13 cellular contexts compared by ENCODE assay signal in genomic region chr15:34332553-34332952, GRCh38. TPM values are rescaled to one million over a fixed set of nuclear protein-coding genes. Genes with fewer than 3 reads are reported as not detected.
DNase-seq lines count a peak whose midpoint lies in the region; ATAC-seq, FAIRE-seq and TF ChIP-seq lines count a peak whose summit lies in the region.
"Not testable (repeated sequence)": the region's sequence is repeated elsewhere in the genome, so short reads cannot be mapped to it uniquely, and the experiment has no call there.
"Had no signal": no experiment of that assay in that cellular context is flagged by ENCODE, and none has a peak within 500 bp of the region (broad histone marks: within the 10 kb centered on the region; RNA-seq: fewer than 3 reads in every experiment).

No MANE protein-coding gene starts in this region.

- not testable (repeated sequence) for H3K27me3 Mint-ChIP-seq in CD4-positive, CD25-positive, alpha-beta regulatory T cell; activated B cell treated with CpG ODN at 0.5 μM for 24 hours; activated CD8-positive, alpha-beta memory T cell treated with anti-CD3 and anti-CD28 coated beads, Interleukin-2, amount 10 ng/mL, durations not matched to agents 7 days and 5 days; activated naive CD4-positive, alpha-beta T cell treated with anti-CD3 and anti-CD28 coated beads, Interleukin-2, amount 10 ng/mL, durations not matched to agents 7 days and 5 days; naive thymus-derived CD8-positive, alpha-beta T cell; stimulated activated naive B cell treated with anti-CD40 and anti-IgM and Interleukin-4, amounts not matched to agents 10 μg/mL and 1 μg/mL and 100 μg/mL, for 72 hours

- peaks cover 38 to 81% (median 54%) of the 10 kb centered on the region in 4 donors for H3K4me1 Mint-ChIP-seq in CD4-positive, CD25-positive, alpha-beta regulatory T cell
- H3K4me1 Mint-ChIP-seq in activated B cell treated with CpG ODN at 0.5 μM for 24 hours: peaks cover 88% of the 10 kb centered on the region
- H3K4me1 Mint-ChIP-seq in activated CD8-positive, alpha-beta memory T cell treated with anti-CD3 and anti-CD28 coated beads, Interleukin-2, amount 10 ng/mL, durations not matched to agents 7 days and 5 days: peaks cover 78% of the 10 kb centered on the region
- peaks cover 79% of the 10 kb centered on the region for H3K4me1 Mint-ChIP-seq in activated naive CD4-positive, alpha-beta T cell treated with anti-CD3 and anti-CD28 coated beads, Interleukin-2, amount 10 ng/mL, durations not matched to agents 7 days and 5 days
- H3K4me1 Mint-ChIP-seq in naive thymus-derived CD8-positive, alpha-beta T cell: peaks cover 37 to 94% (median 68%) of the 10 kb centered on the region in 4 donors
- peaks cover 36 to 79% of the 10 kb centered on the region in 2 donors for H3K4me1 Mint-ChIP-seq in stimulated activated naive B cell treated with anti-CD40 and anti-IgM and Interleukin-4, amounts not matched to agents 10 μg/mL and 1 μg/mL and 100 μg/mL, for 72 hours

- peak overlapping the region; percentile 78 to 96 (median 89) for H3K27ac Mint-ChIP-seq in CD4-positive, CD25-positive, alpha-beta regulatory T cell
- peak overlapping the region; percentile 99 for H3K27ac Mint-ChIP-seq in activated B cell treated with CpG ODN at 0.5 μM for 24 hours
- H3K27ac Mint-ChIP-seq in activated CD8-positive, alpha-beta memory T cell treated with anti-CD3 and anti-CD28 coated beads, Interleukin-2, amount 10 ng/mL, durations not matched to agents 7 days and 5 days: peak overlapping the region; percentile 86
- H3K27ac Mint-ChIP-seq in activated naive CD4-positive, alpha-beta T cell treated with anti-CD3 and anti-CD28 coated beads, Interleukin-2, amount 10 ng/mL, durations not matched to agents 7 days and 5 days: peak overlapping the region; percentile 78
- peak overlapping the region; percentile 24 to 99 (median 84) for H3K27ac Mint-ChIP-seq in naive thymus-derived CD8-positive, alpha-beta T cell
- peak overlapping the region; percentile 7 for H3K27ac Mint-ChIP-seq in stimulated activated naive B cell treated with anti-CD40 and anti-IgM and Interleukin-4, amounts not matched to agents 10 μg/mL and 1 μg/mL and 100 μg/mL, for 72 hours

- H3K9me1 ChIP-seq in K562 (ENCODE audit: control insufficient read depth, insufficient read depth, low read length): not testable (repeated sequence)

- WGBS in K562 (ENCODE audit: insufficient coverage, low coverage, missing lambda C conversion rate): 68% methylated on average over 6 of the region's 6 CpGs

- H3K36me3 Mint-ChIP-seq in CD4-positive, CD25-positive, alpha-beta regulatory T cell; activated CD8-positive, alpha-beta memory T cell treated with anti-CD3 and anti-CD28 coated beads, Interleukin-2, amount 10 ng/mL, durations not matched to agents 7 days and 5 days; naive thymus-derived CD8-positive, alpha-beta T cell: not testable (repeated sequence)
- peaks cover 19% of the 10 kb centered on the region for H3K36me3 Mint-ChIP-seq in activated B cell treated with CpG ODN at 0.5 μM for 24 hours (ENCODE audit: low read depth)
- H3K36me3 Mint-ChIP-seq in activated naive CD4-positive, alpha-beta T cell treated with anti-CD3 and anti-CD28 coated beads, Interleukin-2, amount 10 ng/mL, durations not matched to agents 7 days and 5 days: peaks cover 22% of the 10 kb centered on the region
- H3K36me3 Mint-ChIP-seq in stimulated activated naive B cell treated with anti-CD40 and anti-IgM and Interleukin-4, amounts not matched to agents 10 μg/mL and 1 μg/mL and 100 μg/mL, for 72 hours: peaks cover 6 to 28% of the 10 kb centered on the region in 2 donors

- not testable (repeated sequence) for TF ChIP-seq CTCF in activated B cell treated with CpG ODN at 0.5 μM for 24 hours (IDR thresholded peaks at IDR 0.05); K562 (IDR thresholded peaks at IDR 0.05 in 2 of 3, conservative IDR thresholded peaks at IDR 0.05 in 1 of 3; ENCODE audit: insufficient read depth in 2 of 3, low read depth in 1 of 3, low read length in 3 of 3)

- POLR2A ChIA-PET in activated B cell treated with CpG ODN at 0.5 μM for 24 hours (lab: Charles Lee): interaction anchor here (0.7 to 8.0 kb wide), 8 partner anchors 10 to 251 kb away, joined by 3 to 64 read pairs (median 4); partner anchors contain the start of genes EMC7, GOLGA8B, LPCAT4 and NOP10
- POLR2A ChIA-PET in K562 (lab: Yijun Ruan, JAX): interaction anchor here (0.6 kb wide), 1 partner anchor 33 kb away, joined by 3 read pairs; no protein-coding TSS in a partner anchor
- POLR2A ChIA-PET in naive thymus-derived CD8-positive, alpha-beta T cell (lab: Charles Lee): interaction anchor here (0.6 to 9.0 kb wide), 4 partner anchors 9 to 108 kb away, joined by 3 to 215 read pairs (median 4); partner anchors contain the start of gene EMC4

- TF ChIP-seq POLR2A in K562 (conservative IDR thresholded peaks at IDR 0.05): not testable (repeated sequence)

- not testable (repeated sequence) for H3K9ac ChIP-seq in K562 (ENCODE audit: insufficient read depth in 1 of 2, low read depth in 2 of 2, low read length in 2 of 2)

- H4K20me1 ChIP-seq in K562 (replicated peaks; ENCODE audit: control insufficient read depth, insufficient read depth, low read length): not testable (repeated sequence)

- not testable (repeated sequence) for H3K27me3 ChIP-seq in CD4-positive, CD25-positive, alpha-beta regulatory T cell (ENCODE audit: control insufficient read depth, insufficient read depth, low read length); K562 (ENCODE audit: control insufficient read depth in 2 of 2, insufficient read depth in 2 of 2, low read length in 2 of 2)

- intact Hi-C loops in activated B cell treated with CpG ODN at 0.5 μM for 24 hours (cut with micrococcal nuclease): loop anchor here (5.0 kb wide), 1 partner anchor 35 kb away; the partner anchor contains the start of gene LPCAT4
- intact Hi-C loops in K562 (cut with micrococcal nuclease): not testable (repeated sequence)

- peak overlapping the region; percentile 87 for H3K27ac ChIP-seq in CD4-positive, CD25-positive, alpha-beta regulatory T cell (ENCODE audit: insufficient read depth, low read length, poor library complexity, severe bottlenecking)
- peak overlapping the region; percentile 95 for H3K27ac ChIP-seq in KOPT-K1 (ENCODE audit: low read depth, low read length, poor library complexity, severe bottlenecking)
- H3K27ac ChIP-seq in K562 (ENCODE audit: extremely low read depth, low read depth, low read length): not testable (repeated sequence)

- H3K4me3 Mint-ChIP-seq in CD4-positive, CD25-positive, alpha-beta regulatory T cell: peak overlapping the region in 3 of 4 donors; percentile 52 to 89 (median 79)
- H3K4me3 Mint-ChIP-seq in activated B cell treated with CpG ODN at 0.5 μM for 24 hours; activated naive CD4-positive, alpha-beta T cell treated with anti-CD3 and anti-CD28 coated beads, Interleukin-2, amount 10 ng/mL, durations not matched to agents 7 days and 5 days: not testable (repeated sequence)
- peak overlapping the region; percentile 30 for H3K4me3 Mint-ChIP-seq in activated CD8-positive, alpha-beta memory T cell treated with anti-CD3 and anti-CD28 coated beads, Interleukin-2, amount 10 ng/mL, durations not matched to agents 7 days and 5 days
- peak overlapping the region in 8 of 10 donors; percentile 20 to 71 (median 51) for H3K4me3 Mint-ChIP-seq in naive thymus-derived CD8-positive, alpha-beta T cell
- H3K4me3 Mint-ChIP-seq in stimulated activated naive B cell treated with anti-CD40 and anti-IgM and Interleukin-4, amounts not matched to agents 10 μg/mL and 1 μg/mL and 100 μg/mL, for 72 hours: peak overlapping the region in 1 of 2 donors; percentile 0

- not testable (repeated sequence) for H3K36me3 ChIP-seq in CD4-positive, CD25-positive, alpha-beta regulatory T cell (ENCODE audit: control insufficient read depth, insufficient read depth, low read length); KOPT-K1 (ENCODE audit: insufficient read depth, low read length); K562 (ENCODE audit: control insufficient read depth, insufficient read depth, low read length)

- not testable (repeated sequence) for BruUV-seq in K562 (replicated peaks; lab: Mats Ljungman, UMichigan)

- H3K9me3 ChIP-seq in CD4-positive, CD25-positive, alpha-beta regulatory T cell (ENCODE audit: control insufficient read depth in 2 of 2, low read length in 2 of 2); KOPT-K1 (ENCODE audit: insufficient read depth, low read length, poor library complexity, severe bottlenecking); K562 (replicated peaks; ENCODE audit: control insufficient read depth, insufficient read depth, low read depth, low read length): not testable (repeated sequence)

- H3K9me3 Mint-ChIP-seq in CD4-positive, CD25-positive, alpha-beta regulatory T cell; activated B cell treated with CpG ODN at 0.5 μM for 24 hours; activated CD8-positive, alpha-beta memory T cell treated with anti-CD3 and anti-CD28 coated beads, Interleukin-2, amount 10 ng/mL, durations not matched to agents 7 days and 5 days (ENCODE audit: low read depth); activated naive CD4-positive, alpha-beta T cell treated with anti-CD3 and anti-CD28 coated beads, Interleukin-2, amount 10 ng/mL, durations not matched to agents 7 days and 5 days; naive thymus-derived CD8-positive, alpha-beta T cell; stimulated activated naive B cell treated with anti-CD40 and anti-IgM and Interleukin-4, amounts not matched to agents 10 μg/mL and 1 μg/mL and 100 μg/mL, for 72 hours: not testable (repeated sequence)

- not testable (repeated sequence) for H3K4me2 ChIP-seq in K562 (ENCODE audit: insufficient read depth, low read length)

- in situ Hi-C loops in K562 (cut with MboI): not testable (repeated sequence)

- peak overlapping the region; percentile 69 for H3K4me3 ChIP-seq in CD4-positive, CD25-positive, alpha-beta regulatory T cell (ENCODE audit: low read depth, low read length)
- H3K4me3 ChIP-seq in K562: not testable (repeated sequence)

- not testable (repeated sequence) for DNase-seq in CD4-positive, CD25-positive, alpha-beta regulatory T cell; activated B cell treated with CpG ODN at 0.5 μM for 24 hours; activated CD8-positive, alpha-beta memory T cell treated with anti-CD3 and anti-CD28 coated beads, Interleukin-2, amount 10 ng/mL, durations not matched to agents 7 days and 5 days; activated naive CD4-positive, alpha-beta T cell treated with anti-CD3 and anti-CD28 coated beads, Interleukin-2, amount 10 ng/mL, durations not matched to agents 7 days and 5 days; K562 (ENCODE audit: extremely low read depth in 1 of 4, low spot score in 3 of 4); naive thymus-derived CD8-positive, alpha-beta T cell; stimulated activated naive B cell treated with anti-CD40 and anti-IgM and Interleukin-4, amounts not matched to agents 10 μg/mL and 1 μg/mL and 100 μg/mL, for 72 hours

- not testable (repeated sequence) for TF ChIP-seq EP300 in K562 (IDR thresholded peaks at IDR 0.05; ENCODE audit: low read length)

- not testable (repeated sequence) for H3K79me2 ChIP-seq in K562 (ENCODE audit: control insufficient read depth, insufficient read depth, low read length)

- not testable (repeated sequence) for TF ChIP-seq RAD21 in K562 (CRISPR knock-in tag; conservative IDR thresholded peaks at IDR 0.05 in 1 of 2, IDR thresholded peaks at IDR 0.05 in 1 of 2)

- H3K4me1 ChIP-seq in CD4-positive, CD25-positive, alpha-beta regulatory T cell (ENCODE audit: control insufficient read depth, insufficient read depth, low read length, poor library complexity, severe bottlenecking): peaks cover 91% of the 10 kb centered on the region
- peaks cover 30 to 44% of the 10 kb centered on the region in 2 experiments for H3K4me1 ChIP-seq in K562 (replicated peaks in 1 of 2; ENCODE audit: control insufficient read depth in 2 of 2, insufficient read depth in 2 of 2, low read length in 2 of 2)

- CTCF ChIA-PET in activated B cell treated with CpG ODN at 0.5 μM for 24 hours (lab: Charles Lee); activated naive CD4-positive, alpha-beta T cell treated with anti-CD3 and anti-CD28 coated beads, Interleukin-2, amount 10 ng/mL, durations not matched to agents 7 days and 5 days (lab: Charles Lee); K562 (lab: Yijun Ruan, JAX; ENCODE audit: low intra/inter-chr PET ratio): not testable (repeated sequence)
- CTCF ChIA-PET in activated CD8-positive, alpha-beta memory T cell treated with anti-CD3 and anti-CD28 coated beads, Interleukin-2, amount 10 ng/mL, durations not matched to agents 7 days and 5 days (lab: Charles Lee): interaction anchor here (1.2 kb wide), 1 partner anchor 91 kb away, joined by 3 read pairs; no protein-coding TSS in a partner anchor

- not testable (repeated sequence) for ATAC-seq in CD4-positive, CD25-positive, alpha-beta regulatory T cell (ENCODE audit: low read depth in 2 of 2); activated B cell treated with CpG ODN at 0.5 μM for 24 hours (ENCODE audit: low read depth); activated CD8-positive, alpha-beta memory T cell treated with anti-CD3 and anti-CD28 coated beads, Interleukin-2, amount 10 ng/mL, durations not matched to agents 7 days and 5 days; K562; naive thymus-derived CD8-positive, alpha-beta T cell; stimulated activated naive B cell treated with anti-CD40 and anti-IgM and Interleukin-4, amounts not matched to agents 10 μg/mL and 1 μg/mL and 100 μg/mL, for 72 hours (replicated peaks)

- H2AFZ ChIP-seq in K562 (ENCODE audit: low read depth, low read length): not testable (repeated sequence)

- not testable (repeated sequence) for FAIRE-seq in K562 (lab: Jason Lieb, UNC)

RNA-seq across cellular contexts. Expression of gene SLC12A6, which starts 5.0 kb away (rescaled TPM):
- total RNA-seq in CD4-positive, CD25-positive, alpha-beta regulatory T cell: 150 TPM
- polyA plus RNA-seq in CD4-positive, CD25-positive, alpha-beta regulatory T cell: 10 to 100 TPM; 14.1 to 18.5 (median 14.5) TPM
- total RNA-seq in activated B cell treated with CpG ODN at 0.5 μM for 24 hours: 61.3 and 74.4 TPM in 2 replicates
- 10 to 100 TPM; 28.2 to 55.2 TPM for total RNA-seq in activated CD8-positive, alpha-beta memory T cell treated with anti-CD3 and anti-CD28 coated beads, Interleukin-2, amount 10 ng/mL, durations not matched to agents 7 days and 5 days
- 42.7 and 61.2 TPM in 2 replicates for total RNA-seq in K562 (2011; cell fraction: chromatin; rRNA removed; ENCODE audit: low replicate concordance)
- 24.5 and 27.0 TPM in 2 replicates for total RNA-seq in K562 (2011; cell fraction: nucleolus; rRNA removed)
- total RNA-seq in K562 (2011; cell fraction: nucleoplasm; rRNA removed): 31.5 and 37.7 TPM in 2 replicates
- 4.9 and 5.4 TPM in 2 replicates for total RNA-seq in K562 (2014; rRNA removed)
- 8.0 and 9.9 TPM in 2 replicates for total RNA-seq in K562 (2014; rRNA removed; fragmentation: Illumina TruSeq; extraction: Trizol)
- 6.7 and 7.6 TPM in 2 replicates for total RNA-seq in K562 (2015; rRNA removed; fragmentation: Illumina TruSeq; extraction: Trizol)
- total RNA-seq in K562 (2021): 9.0 and 9.4 TPM in 2 replicates
- 16.3 and 16.4 TPM in 2 replicates for polyA plus RNA-seq in K562 (2011; rRNA removed)
- 7.9 and 12.1 TPM in 2 replicates for polyA plus RNA-seq in K562 (2011; cell fraction: cytosol; rRNA removed)
- 22.6 and 25.1 TPM in 2 replicates for polyA plus RNA-seq in K562 (2011; cell fraction: nucleus; rRNA removed)
- 5.7 and 9.7 TPM in 2 replicates for polyA plus RNA-seq in K562 (2012)
- 9.5 and 10.2 TPM in 2 replicates for polyA plus RNA-seq in K562 (2014; fragmentation: Illumina TruSeq; extraction: Trizol)
- polyA plus RNA-seq in K562 (2014; fragmentation: Nextera tagmentation; extraction: Ambion mirVana): 1 to 10 TPM; 1.4 to 2.2 TPM
- polyA plus RNA-seq in K562 (2014; rRNA removed): 5.7 and 7.5 TPM in 2 replicates
- polyA minus RNA-seq in K562 (2011; rRNA and poly(A)+ RNA removed): 44.8 and 49.5 TPM in 2 replicates
- 13.1 and 19.1 TPM in 2 replicates for polyA minus RNA-seq in K562 (2011; cell fraction: cytosol; rRNA and poly(A)+ RNA removed)
- 20.5 and 35.5 TPM in 2 replicates for polyA minus RNA-seq in K562 (2011; cell fraction: nucleus; rRNA and poly(A)+ RNA removed)
- total RNA-seq in naive thymus-derived CD8-positive, alpha-beta T cell: 100 to 1,000 TPM; 130 to 138 TPM
- 10 to 100 TPM in 1 of 3 donors, 1 to 10 TPM in 2; 4.0 to 13.3 (median 7.3) TPM for polyA plus RNA-seq in naive thymus-derived CD8-positive, alpha-beta T cell

RNA-seq across cellular contexts. Expression of gene NOP10, which starts 10.4 kb away (rescaled TPM):
- 54.1 TPM for total RNA-seq in CD4-positive, CD25-positive, alpha-beta regulatory T cell
- 100 to 1,000 TPM; 421 to 504 (median 464) TPM for polyA plus RNA-seq in CD4-positive, CD25-positive, alpha-beta regulatory T cell
- total RNA-seq in activated B cell treated with CpG ODN at 0.5 μM for 24 hours: 116 and 130 TPM in 2 replicates
- total RNA-seq in activated CD8-positive, alpha-beta memory T cell treated with anti-CD3 and anti-CD28 coated beads, Interleukin-2, amount 10 ng/mL, durations not matched to agents 7 days and 5 days: 100 to 1,000 TPM; 166 to 249 TPM
- total RNA-seq in K562 (2011; cell fraction: chromatin; rRNA removed; ENCODE audit: low replicate concordance): 19.5 and 40.7 TPM in 2 replicates
- total RNA-seq in K562 (2011; cell fraction: nucleolus; rRNA removed): 68.7 and 70.9 TPM in 2 replicates
- 64.3 and 69.5 TPM in 2 replicates for total RNA-seq in K562 (2011; cell fraction: nucleoplasm; rRNA removed)
- 252 and 327 TPM in 2 replicates for total RNA-seq in K562 (2014; rRNA removed)
- total RNA-seq in K562 (2014; rRNA removed; fragmentation: Illumina TruSeq; extraction: Trizol): 442 and 449 TPM in 2 replicates
- total RNA-seq in K562 (2015; rRNA removed; fragmentation: Illumina TruSeq; extraction: Trizol): 420 and 437 TPM in 2 replicates
- 250 and 262 TPM in 2 replicates for total RNA-seq in K562 (2021)
- polyA plus RNA-seq in K562 (2011; rRNA removed): 616 and 642 TPM in 2 replicates
- 961 and 995 TPM in 2 replicates for polyA plus RNA-seq in K562 (2011; cell fraction: cytosol; rRNA removed)
- polyA plus RNA-seq in K562 (2011; cell fraction: nucleus; rRNA removed): 236 and 247 TPM in 2 replicates
- polyA plus RNA-seq in K562 (2012): 323 and 381 TPM in 2 replicates
- 570 and 631 TPM in 2 replicates for polyA plus RNA-seq in K562 (2014; fragmentation: Illumina TruSeq; extraction: Trizol)
- 1,000 to 10,000 TPM; 1,599 to 1,663 TPM for polyA plus RNA-seq in K562 (2014; fragmentation: Nextera tagmentation; extraction: Ambion mirVana)
- polyA plus RNA-seq in K562 (2014; rRNA removed): 428 and 573 TPM in 2 replicates
- 130 and 163 TPM in 2 replicates for polyA minus RNA-seq in K562 (2011; rRNA and poly(A)+ RNA removed)
- 57.3 and 111 TPM in 2 replicates for polyA minus RNA-seq in K562 (2011; cell fraction: cytosol; rRNA and poly(A)+ RNA removed)
- 21.1 and 31.9 TPM in 2 replicates for polyA minus RNA-seq in K562 (2011; cell fraction: nucleus; rRNA and poly(A)+ RNA removed)
- 10 to 100 TPM; 61.7 to 64.4 TPM for total RNA-seq in naive thymus-derived CD8-positive, alpha-beta T cell
- 100 to 1,000 TPM; 239 to 320 (median 257) TPM for polyA plus RNA-seq in naive thymus-derived CD8-positive, alpha-beta T cell

RNA-seq across cellular contexts. Expression of gene NUTM1, which starts 10.6 kb away (rescaled TPM):
- not detected for total RNA-seq in CD4-positive, CD25-positive, alpha-beta regulatory T cell
- not detected for polyA plus RNA-seq in CD4-positive, CD25-positive, alpha-beta regulatory T cell
- total RNA-seq in activated B cell treated with CpG ODN at 0.5 μM for 24 hours (not detected in 2 replicates), K562 (2014; rRNA removed) (0.05 TPM in 1 of 2 replicates, not detected in the other), K562 (2014; rRNA removed; fragmentation: Illumina TruSeq; extraction: Trizol) (0.04 TPM in 1 of 2 replicates, not detected in the other), K562 (2015; rRNA removed; fragmentation: Illumina TruSeq; extraction: Trizol) (not detected in 2 replicates), K562 (2021) (0.04 TPM in 1 of 2 replicates, not detected in the other)
- total RNA-seq in activated CD8-positive, alpha-beta memory T cell treated with anti-CD3 and anti-CD28 coated beads, Interleukin-2, amount 10 ng/mL, durations not matched to agents 7 days and 5 days: not detected
- total RNA-seq in K562 (2011; cell fraction: chromatin; rRNA removed; ENCODE audit: low replicate concordance): not detected in 2 replicates
- not detected in 2 replicates for total RNA-seq in K562 (2011; cell fraction: nucleolus; rRNA removed)
- total RNA-seq in K562 (2011; cell fraction: nucleoplasm; rRNA removed): not detected in 2 replicates
- polyA plus RNA-seq in K562 (2011; rRNA removed) (not detected in 2 replicates), K562 (2014; fragmentation: Illumina TruSeq; extraction: Trizol) (0.04 TPM in 1 of 2 replicates, not detected in the other), K562 (2014; fragmentation: Nextera tagmentation; extraction: Ambion mirVana) (under 1 TPM in 1 of 2 experiments, not detected in 1; 0.01 TPM), K562 (2014; rRNA removed) (0.01 TPM in 1 of 2 replicates, not detected in the other)
- polyA plus RNA-seq in K562 (2011; cell fraction: cytosol; rRNA removed): not detected in 2 replicates
- polyA plus RNA-seq in K562 (2011; cell fraction: nucleus; rRNA removed): 0.03 TPM in 1 of 2 replicates, not detected in the other
- polyA plus RNA-seq in K562 (2012): 0.01 TPM in 1 of 2 replicates, not detected in the other
- polyA minus RNA-seq in K562 (2011; rRNA and poly(A)+ RNA removed): not detected in 2 replicates
- not detected in 2 replicates for polyA minus RNA-seq in K562 (2011; cell fraction: cytosol; rRNA and poly(A)+ RNA removed)
- polyA minus RNA-seq in K562 (2011; cell fraction: nucleus; rRNA and poly(A)+ RNA removed): not detected in 2 replicates
- not detected for total RNA-seq in naive thymus-derived CD8-positive, alpha-beta T cell
- polyA plus RNA-seq in naive thymus-derived CD8-positive, alpha-beta T cell: not detected
- total RNA-seq: Daoy, M059J, OCI-LY7, Right ventricle myocardium superior had no signal
- polyA plus RNA-seq: A549 had no signal

RNA-seq across cellular contexts. Expression of gene LPCAT4, which starts 34.4 kb away (rescaled TPM):
- 83.2 TPM for total RNA-seq in CD4-positive, CD25-positive, alpha-beta regulatory T cell
- polyA plus RNA-seq in CD4-positive, CD25-positive, alpha-beta regulatory T cell: 10 to 100 TPM; 13.2 to 15.4 (median 14.7) TPM
- total RNA-seq in activated B cell treated with CpG ODN at 0.5 μM for 24 hours (23.8 and 28.8 TPM in 2 replicates), K562 (2014; rRNA removed) (7.3 and 12.4 TPM in 2 replicates), K562 (2014; rRNA removed; fragmentation: Illumina TruSeq; extraction: Trizol) (7.7 and 10.8 TPM in 2 replicates), K562 (2015; rRNA removed; fragmentation: Illumina TruSeq; extraction: Trizol) (13.3 and 14.4 TPM in 2 replicates), K562 (2021) (29.2 and 29.6 TPM in 2 replicates)
- total RNA-seq in activated CD8-positive, alpha-beta memory T cell treated with anti-CD3 and anti-CD28 coated beads, Interleukin-2, amount 10 ng/mL, durations not matched to agents 7 days and 5 days: 100 to 1,000 TPM; 126 to 128 TPM
- total RNA-seq in K562 (2011; cell fraction: chromatin; rRNA removed; ENCODE audit: low replicate concordance): 118 and 200 TPM in 2 replicates
- total RNA-seq in K562 (2011; cell fraction: nucleolus; rRNA removed): 112 and 118 TPM in 2 replicates
- total RNA-seq in K562 (2011; cell fraction: nucleoplasm; rRNA removed): 109 and 112 TPM in 2 replicates
- polyA plus RNA-seq in K562 (2011; rRNA removed) (27.5 and 48.2 TPM in 2 replicates), K562 (2014; fragmentation: Illumina TruSeq; extraction: Trizol) (27.2 and 34.3 TPM in 2 replicates), K562 (2014; fragmentation: Nextera tagmentation; extraction: Ambion mirVana) (10 to 100 TPM in 1 of 2 experiments, 1 to 10 TPM in 1; 7.6 to 12.3 TPM), K562 (2014; rRNA removed) (28.4 and 32.7 TPM in 2 replicates)
- 44.1 and 55.3 TPM in 2 replicates for polyA plus RNA-seq in K562 (2011; cell fraction: cytosol; rRNA removed)
- 366 and 444 TPM in 2 replicates for polyA plus RNA-seq in K562 (2011; cell fraction: nucleus; rRNA removed)
- polyA plus RNA-seq in K562 (2012): 19.8 and 22.8 TPM in 2 replicates
- 8.1 and 10.2 TPM in 2 replicates for polyA minus RNA-seq in K562 (2011; rRNA and poly(A)+ RNA removed)
- polyA minus RNA-seq in K562 (2011; cell fraction: cytosol; rRNA and poly(A)+ RNA removed): 11.8 and 12.3 TPM in 2 replicates
- 21.3 and 36.0 TPM in 2 replicates for polyA minus RNA-seq in K562 (2011; cell fraction: nucleus; rRNA and poly(A)+ RNA removed)
- 10 to 100 TPM; 63.9 to 66.3 TPM for total RNA-seq in naive thymus-derived CD8-positive, alpha-beta T cell
- 10 to 100 TPM in 1 of 3 donors, 1 to 10 TPM in 2; 5.3 to 10.4 (median 8.2) TPM for polyA plus RNA-seq in naive thymus-derived CD8-positive, alpha-beta T cell

Comparison
In these comparisons a context has a peak if more than half of its experiments do, and no peak if none do; other contexts are left out.
1. H3K27ac Mint-ChIP-seq: peak in every context shown above with its lines; median percentile 99 in activated B cell treated with CpG ODN at 0.5 μM for 24 hours; 89 in CD4-positive, CD25-positive, alpha-beta regulatory T cell; 86 in activated CD8-positive, alpha-beta memory T cell treated with anti-CD3 and anti-CD28 coated beads, Interleukin-2, amount 10 ng/mL, durations not matched to agents 7 days and 5 days; 84 in naive thymus-derived CD8-positive, alpha-beta T cell; 78 in activated naive CD4-positive, alpha-beta T cell treated with anti-CD3 and anti-CD28 coated beads, Interleukin-2, amount 10 ng/mL, durations not matched to agents 7 days and 5 days; 7 in stimulated activated naive B cell treated with anti-CD40 and anti-IgM and Interleukin-4, amounts not matched to agents 10 μg/mL and 1 μg/mL and 100 μg/mL, for 72 hours.